ENCODE assay signal across 1 cellular context in the genomic region with DNA sequence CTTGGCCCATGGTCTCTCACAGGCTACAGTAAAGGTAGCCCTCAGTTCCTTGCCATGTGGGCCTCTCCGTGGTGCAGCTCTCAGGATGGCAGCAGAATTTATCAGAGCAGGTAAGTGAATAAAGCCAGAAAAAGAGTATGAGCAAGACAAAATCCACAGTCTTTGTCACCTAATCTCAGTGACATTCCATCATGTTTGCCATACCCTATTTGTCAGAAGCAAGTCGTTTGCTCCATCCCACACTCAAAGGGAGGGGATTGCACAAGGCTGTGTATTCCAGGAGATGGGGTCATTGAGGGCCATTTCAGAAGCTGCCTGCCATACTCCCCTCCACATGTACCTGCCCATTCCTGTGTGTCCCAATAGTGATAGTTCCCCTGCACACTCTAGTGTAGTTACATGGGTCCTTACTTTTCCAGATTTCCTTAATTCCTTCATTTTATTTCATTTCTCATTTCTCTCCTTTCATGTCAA.
TF ChIP-seq lines count a peak whose summit lies in the region.

No MANE protein-coding gene starts in this region.

TF ChIP-seq in HepG2, 621 proteins besides CTCF, POLR2A, EP300 and RAD21 (continued from another document and continues in another):
- TF ChIP-seq, protein P1, sequence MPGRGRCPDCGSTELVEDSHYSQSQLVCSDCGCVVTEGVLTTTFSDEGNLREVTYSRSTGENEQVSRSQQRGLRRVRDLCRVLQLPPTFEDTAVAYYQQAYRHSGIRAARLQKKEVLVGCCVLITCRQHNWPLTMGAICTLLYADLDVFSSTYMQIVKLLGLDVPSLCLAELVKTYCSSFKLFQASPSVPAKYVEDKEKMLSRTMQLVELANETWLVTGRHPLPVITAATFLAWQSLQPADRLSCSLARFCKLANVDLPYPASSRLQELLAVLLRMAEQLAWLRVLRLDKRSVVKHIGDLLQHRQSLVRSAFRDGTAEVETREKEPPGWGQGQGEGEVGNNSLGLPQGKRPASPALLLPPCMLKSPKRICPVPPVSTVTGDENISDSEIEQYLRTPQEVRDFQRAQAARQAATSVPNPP (CRISPR knock-in tag; IDR thresholded peaks at IDR 0.05), result no peak
- TF ChIP-seq, protein P2, sequence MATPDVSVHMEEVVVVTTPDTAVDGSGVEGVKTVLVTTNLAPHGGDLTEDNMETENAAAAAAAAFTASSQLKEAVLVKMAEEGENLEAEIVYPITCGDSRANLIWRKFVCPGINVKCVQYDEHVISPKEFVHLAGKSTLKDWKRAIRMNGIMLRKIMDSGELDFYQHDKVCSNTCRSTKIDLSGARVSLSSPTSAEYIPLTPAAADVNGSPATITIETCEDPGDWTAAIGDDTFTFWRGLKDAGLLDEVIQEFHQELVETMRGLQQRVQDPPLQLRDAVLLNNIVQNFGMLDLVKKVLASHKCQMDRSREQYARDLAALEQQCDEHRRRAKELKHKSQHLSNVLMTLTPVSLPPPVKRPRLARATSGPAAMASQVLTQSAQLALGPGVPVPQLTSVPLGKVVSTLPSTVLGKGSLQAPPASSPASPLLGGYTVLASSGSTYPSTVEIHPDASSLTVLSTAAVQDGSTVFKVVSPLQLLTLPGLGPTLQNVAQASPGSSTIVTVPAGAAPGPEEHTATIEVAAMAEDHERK (CRISPR knock-in tag; IDR thresholded peaks at IDR 0.05; ENCODE audit: low read depth), result no peak
- peak; percentile 91 for TF ChIP-seq ZNF780A (CRISPR knock-in tag; IDR thresholded peaks at IDR 0.05)
- TF ChIP-seq, protein P3, sequence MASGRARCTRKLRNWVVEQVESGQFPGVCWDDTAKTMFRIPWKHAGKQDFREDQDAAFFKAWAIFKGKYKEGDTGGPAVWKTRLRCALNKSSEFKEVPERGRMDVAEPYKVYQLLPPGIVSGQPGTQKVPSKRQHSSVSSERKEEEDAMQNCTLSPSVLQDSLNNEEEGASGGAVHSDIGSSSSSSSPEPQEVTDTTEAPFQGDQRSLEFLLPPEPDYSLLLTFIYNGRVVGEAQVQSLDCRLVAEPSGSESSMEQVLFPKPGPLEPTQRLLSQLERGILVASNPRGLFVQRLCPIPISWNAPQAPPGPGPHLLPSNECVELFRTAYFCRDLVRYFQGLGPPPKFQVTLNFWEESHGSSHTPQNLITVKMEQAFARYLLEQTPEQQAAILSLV (CRISPR knock-in tag; IDR thresholded peaks at IDR 0.05; ENCODE audit: borderline replicate concordance), result no peak
- 0 out of 2 replicates have a peak, but pooled peaks have one; percentile 25 for TF ChIP-seq ZNF615 (CRISPR knock-in tag; IDR thresholded peaks at IDR 0.05; ENCODE audit: borderline replicate concordance)
- TF ChIP-seq ZNF549 (CRISPR knock-in tag; IDR thresholded peaks at IDR 0.05), result no peak
- TF ChIP-seq, protein P4, sequence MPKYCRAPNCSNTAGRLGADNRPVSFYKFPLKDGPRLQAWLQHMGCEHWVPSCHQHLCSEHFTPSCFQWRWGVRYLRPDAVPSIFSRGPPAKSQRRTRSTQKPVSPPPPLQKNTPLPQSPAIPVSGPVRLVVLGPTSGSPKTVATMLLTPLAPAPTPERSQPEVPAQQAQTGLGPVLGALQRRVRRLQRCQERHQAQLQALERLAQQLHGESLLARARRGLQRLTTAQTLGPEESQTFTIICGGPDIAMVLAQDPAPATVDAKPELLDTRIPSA (CRISPR knock-in tag; IDR thresholded peaks at IDR 0.05; ENCODE audit: borderline replicate concordance), result no peak
- no peak for TF ChIP-seq NAIF1 (CRISPR knock-in tag; IDR thresholded peaks at IDR 0.05; ENCODE audit: borderline replicate concordance)
- no peak for TF ChIP-seq MATR3 (CRISPR knock-in tag; IDR thresholded peaks at IDR 0.05)
- TF ChIP-seq, protein P5, sequence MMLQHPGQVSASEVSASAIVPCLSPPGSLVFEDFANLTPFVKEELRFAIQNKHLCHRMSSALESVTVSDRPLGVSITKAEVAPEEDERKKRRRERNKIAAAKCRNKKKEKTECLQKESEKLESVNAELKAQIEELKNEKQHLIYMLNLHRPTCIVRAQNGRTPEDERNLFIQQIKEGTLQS (CRISPR knock-in tag; IDR thresholded peaks at IDR 0.05), result 0 out of 2 replicates have a peak, but pooled peaks have one; percentile 55
- TF ChIP-seq GATAD2A (CRISPR knock-in tag; IDR thresholded peaks at IDR 0.05), result peak; percentile 97
- peak; percentile 66; the same call in 1 of the 2 replicates for TF ChIP-seq SOX13 (IDR thresholded peaks at IDR 0.05)
- peak in 1 of 2 experiments; percentile 97; a peak in 2 of 4 replicates for TF ChIP-seq SOX13 (CRISPR knock-in tag; conservative IDR thresholded peaks at IDR 0.05 in 1 of 2, IDR thresholded peaks at IDR 0.05 in 1 of 2)
- peak; percentile 100 for TF ChIP-seq CEBPB (IDR thresholded peaks at IDR 0.05; ENCODE audit: borderline replicate concordance, low read depth, low read length)
- TF ChIP-seq, protein P6, sequence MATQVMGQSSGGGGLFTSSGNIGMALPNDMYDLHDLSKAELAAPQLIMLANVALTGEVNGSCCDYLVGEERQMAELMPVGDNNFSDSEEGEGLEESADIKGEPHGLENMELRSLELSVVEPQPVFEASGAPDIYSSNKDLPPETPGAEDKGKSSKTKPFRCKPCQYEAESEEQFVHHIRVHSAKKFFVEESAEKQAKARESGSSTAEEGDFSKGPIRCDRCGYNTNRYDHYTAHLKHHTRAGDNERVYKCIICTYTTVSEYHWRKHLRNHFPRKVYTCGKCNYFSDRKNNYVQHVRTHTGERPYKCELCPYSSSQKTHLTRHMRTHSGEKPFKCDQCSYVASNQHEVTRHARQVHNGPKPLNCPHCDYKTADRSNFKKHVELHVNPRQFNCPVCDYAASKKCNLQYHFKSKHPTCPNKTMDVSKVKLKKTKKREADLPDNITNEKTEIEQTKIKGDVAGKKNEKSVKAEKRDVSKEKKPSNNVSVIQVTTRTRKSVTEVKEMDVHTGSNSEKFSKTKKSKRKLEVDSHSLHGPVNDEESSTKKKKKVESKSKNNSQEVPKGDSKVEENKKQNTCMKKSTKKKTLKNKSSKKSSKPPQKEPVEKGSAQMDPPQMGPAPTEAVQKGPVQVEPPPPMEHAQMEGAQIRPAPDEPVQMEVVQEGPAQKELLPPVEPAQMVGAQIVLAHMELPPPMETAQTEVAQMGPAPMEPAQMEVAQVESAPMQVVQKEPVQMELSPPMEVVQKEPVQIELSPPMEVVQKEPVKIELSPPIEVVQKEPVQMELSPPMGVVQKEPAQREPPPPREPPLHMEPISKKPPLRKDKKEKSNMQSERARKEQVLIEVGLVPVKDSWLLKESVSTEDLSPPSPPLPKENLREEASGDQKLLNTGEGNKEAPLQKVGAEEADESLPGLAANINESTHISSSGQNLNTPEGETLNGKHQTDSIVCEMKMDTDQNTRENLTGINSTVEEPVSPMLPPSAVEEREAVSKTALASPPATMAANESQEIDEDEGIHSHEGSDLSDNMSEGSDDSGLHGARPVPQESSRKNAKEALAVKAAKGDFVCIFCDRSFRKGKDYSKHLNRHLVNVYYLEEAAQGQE (IDR thresholded peaks at IDR 0.05; ENCODE audit: borderline replicate concordance in 1 of 2, low read depth in 1 of 2, low read length in 2 of 2), result no peak
- TF ChIP-seq TBL1XR1 (IDR thresholded peaks at IDR 0.05; ENCODE audit: borderline replicate concordance, low read length, partially characterized antibody), result peak; percentile 60
- TF ChIP-seq ZNF263 (CRISPR knock-in tag; IDR thresholded peaks at IDR 0.05), result no peak
- TF ChIP-seq, protein P7, sequence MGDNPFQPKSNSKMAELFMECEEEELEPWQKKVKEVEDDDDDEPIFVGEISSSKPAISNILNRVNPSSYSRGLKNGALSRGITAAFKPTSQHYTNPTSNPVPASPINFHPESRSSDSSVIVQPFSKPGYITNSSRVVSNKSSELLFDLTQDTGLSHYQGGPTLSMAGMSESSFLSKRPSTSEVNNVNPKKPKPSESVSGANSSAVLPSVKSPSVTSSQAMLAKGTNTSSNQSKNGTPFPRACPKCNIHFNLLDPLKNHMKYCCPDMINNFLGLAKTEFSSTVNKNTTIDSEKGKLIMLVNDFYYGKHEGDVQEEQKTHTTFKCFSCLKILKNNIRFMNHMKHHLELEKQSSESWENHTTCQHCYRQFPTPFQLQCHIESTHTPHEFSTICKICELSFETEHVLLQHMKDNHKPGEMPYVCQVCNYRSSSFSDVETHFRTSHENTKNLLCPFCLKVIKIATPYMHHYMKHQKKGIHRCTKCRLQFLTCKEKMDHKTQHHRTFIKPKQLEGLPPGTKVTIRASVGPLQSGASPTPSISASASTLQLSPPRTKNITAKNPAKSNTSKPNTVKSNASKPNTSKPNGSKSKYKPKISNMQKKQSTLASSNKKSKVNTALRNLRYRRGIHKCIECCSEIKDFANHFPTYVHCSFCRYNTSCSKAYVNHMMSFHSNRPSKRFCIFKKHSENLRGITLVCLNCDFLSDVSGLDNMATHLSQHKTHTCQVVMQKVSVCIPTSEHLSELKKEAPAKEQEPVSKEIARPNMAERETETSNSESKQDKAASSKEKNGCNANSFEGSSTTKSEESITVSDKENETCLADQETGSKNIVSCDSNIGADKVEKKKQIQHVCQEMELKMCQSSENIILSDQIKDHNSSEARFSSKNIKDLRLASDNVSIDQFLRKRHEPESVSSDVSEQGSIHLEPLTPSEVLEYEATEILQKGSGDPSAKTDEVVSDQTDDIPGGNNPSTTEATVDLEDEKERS (CRISPR knock-in tag; IDR thresholded peaks at IDR 0.05), result peak; percentile 62; the same call in 1 of the 2 replicates
- TF ChIP-seq ZNF614 (CRISPR knock-in tag; IDR thresholded peaks at IDR 0.05; ENCODE audit: borderline replicate concordance), result peak; percentile 88; the same call in 1 of the 2 replicates
- TF ChIP-seq TARDBP (CRISPR knock-in tag; IDR thresholded peaks at IDR 0.05), result peak; percentile 72; the same call in 1 of the 2 replicates
- no peak for TF ChIP-seq ZSCAN12 (CRISPR knock-in tag; IDR thresholded peaks at IDR 0.05)
- no peak for TF ChIP-seq ZNF839 (CRISPR knock-in tag; IDR thresholded peaks at IDR 0.05; ENCODE audit: borderline replicate concordance)
- TF ChIP-seq, protein P8, sequence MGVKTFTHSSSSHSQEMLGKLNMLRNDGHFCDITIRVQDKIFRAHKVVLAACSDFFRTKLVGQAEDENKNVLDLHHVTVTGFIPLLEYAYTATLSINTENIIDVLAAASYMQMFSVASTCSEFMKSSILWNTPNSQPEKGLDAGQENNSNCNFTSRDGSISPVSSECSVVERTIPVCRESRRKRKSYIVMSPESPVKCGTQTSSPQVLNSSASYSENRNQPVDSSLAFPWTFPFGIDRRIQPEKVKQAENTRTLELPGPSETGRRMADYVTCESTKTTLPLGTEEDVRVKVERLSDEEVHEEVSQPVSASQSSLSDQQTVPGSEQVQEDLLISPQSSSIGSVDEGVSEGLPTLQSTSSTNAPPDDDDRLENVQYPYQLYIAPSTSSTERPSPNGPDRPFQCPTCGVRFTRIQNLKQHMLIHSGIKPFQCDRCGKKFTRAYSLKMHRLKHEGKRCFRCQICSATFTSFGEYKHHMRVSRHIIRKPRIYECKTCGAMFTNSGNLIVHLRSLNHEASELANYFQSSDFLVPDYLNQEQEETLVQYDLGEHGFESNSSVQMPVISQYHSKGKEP (CRISPR knock-in tag; IDR thresholded peaks at IDR 0.05), result no peak
- TF ChIP-seq ZNF713 (CRISPR knock-in tag; IDR thresholded peaks at IDR 0.05), result no peak
- TF ChIP-seq ZBTB21 (CRISPR knock-in tag; IDR thresholded peaks at IDR 0.05), result no peak
- TF ChIP-seq SMARCE1 (IDR thresholded peaks at IDR 0.05; ENCODE audit: borderline replicate concordance), result no peak
- TF ChIP-seq ZFAT (CRISPR knock-in tag; conservative IDR thresholded peaks at IDR 0.05), result no peak
- no peak for TF ChIP-seq ZSCAN25 (CRISPR knock-in tag; IDR thresholded peaks at IDR 0.05)
- peak; percentile 78; the same call in 1 of the 2 replicates for TF ChIP-seq ZFP1 (CRISPR knock-in tag; IDR thresholded peaks at IDR 0.05)
- TF ChIP-seq MEF2D (CRISPR knock-in tag; IDR thresholded peaks at IDR 0.05), result 0 out of 2 replicates have a peak, but pooled peaks have one; percentile 54
- TF ChIP-seq, protein P9, sequence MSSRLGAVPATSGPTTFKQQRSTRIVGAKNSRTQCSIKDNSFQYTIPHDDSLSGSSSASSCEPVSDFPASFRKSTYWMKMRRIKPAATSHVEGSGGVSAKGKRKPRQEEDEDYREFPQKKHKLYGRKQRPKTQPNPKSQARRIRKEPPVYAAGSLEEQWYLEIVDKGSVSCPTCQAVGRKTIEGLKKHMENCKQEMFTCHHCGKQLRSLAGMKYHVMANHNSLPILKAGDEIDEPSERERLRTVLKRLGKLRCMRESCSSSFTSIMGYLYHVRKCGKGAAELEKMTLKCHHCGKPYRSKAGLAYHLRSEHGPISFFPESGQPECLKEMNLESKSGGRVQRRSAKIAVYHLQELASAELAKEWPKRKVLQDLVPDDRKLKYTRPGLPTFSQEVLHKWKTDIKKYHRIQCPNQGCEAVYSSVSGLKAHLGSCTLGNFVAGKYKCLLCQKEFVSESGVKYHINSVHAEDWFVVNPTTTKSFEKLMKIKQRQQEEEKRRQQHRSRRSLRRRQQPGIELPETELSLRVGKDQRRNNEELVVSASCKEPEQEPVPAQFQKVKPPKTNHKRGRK (CRISPR knock-in tag; IDR thresholded peaks at IDR 0.05), result no peak
- TF ChIP-seq, protein P10, sequence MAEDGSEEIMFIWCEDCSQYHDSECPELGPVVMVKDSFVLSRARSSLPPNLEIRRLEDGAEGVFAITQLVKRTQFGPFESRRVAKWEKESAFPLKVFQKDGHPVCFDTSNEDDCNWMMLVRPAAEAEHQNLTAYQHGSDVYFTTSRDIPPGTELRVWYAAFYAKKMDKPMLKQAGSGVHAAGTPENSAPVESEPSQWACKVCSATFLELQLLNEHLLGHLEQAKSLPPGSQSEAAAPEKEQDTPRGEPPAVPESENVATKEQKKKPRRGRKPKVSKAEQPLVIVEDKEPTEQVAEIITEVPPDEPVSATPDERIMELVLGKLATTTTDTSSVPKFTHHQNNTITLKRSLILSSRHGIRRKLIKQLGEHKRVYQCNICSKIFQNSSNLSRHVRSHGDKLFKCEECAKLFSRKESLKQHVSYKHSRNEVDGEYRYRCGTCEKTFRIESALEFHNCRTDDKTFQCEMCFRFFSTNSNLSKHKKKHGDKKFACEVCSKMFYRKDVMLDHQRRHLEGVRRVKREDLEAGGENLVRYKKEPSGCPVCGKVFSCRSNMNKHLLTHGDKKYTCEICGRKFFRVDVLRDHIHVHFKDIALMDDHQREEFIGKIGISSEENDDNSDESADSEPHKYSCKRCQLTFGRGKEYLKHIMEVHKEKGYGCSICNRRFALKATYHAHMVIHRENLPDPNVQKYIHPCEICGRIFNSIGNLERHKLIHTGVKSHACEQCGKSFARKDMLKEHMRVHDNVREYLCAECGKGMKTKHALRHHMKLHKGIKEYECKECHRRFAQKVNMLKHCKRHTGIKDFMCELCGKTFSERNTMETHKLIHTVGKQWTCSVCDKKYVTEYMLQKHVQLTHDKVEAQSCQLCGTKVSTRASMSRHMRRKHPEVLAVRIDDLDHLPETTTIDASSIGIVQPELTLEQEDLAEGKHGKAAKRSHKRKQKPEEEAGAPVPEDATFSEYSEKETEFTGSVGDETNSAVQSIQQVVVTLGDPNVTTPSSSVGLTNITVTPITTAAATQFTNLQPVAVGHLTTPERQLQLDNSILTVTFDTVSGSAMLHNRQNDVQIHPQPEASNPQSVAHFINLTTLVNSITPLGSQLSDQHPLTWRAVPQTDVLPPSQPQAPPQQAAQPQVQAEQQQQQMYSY (CRISPR knock-in tag; IDR thresholded peaks at IDR 0.05), result no peak
- peak; percentile 30; the same call in 1 of the 2 replicates for TF ChIP-seq HNF4G (IDR thresholded peaks at IDR 0.05; ENCODE audit: borderline replicate concordance, low read depth, low read length)
- TF ChIP-seq HNF4G (CRISPR knock-in tag; IDR thresholded peaks at IDR 0.05; ENCODE audit: borderline replicate concordance, low read depth), result 0 out of 2 replicates have a peak, but pooled peaks have one; percentile 41
- TF ChIP-seq ZIK1 (CRISPR knock-in tag; IDR thresholded peaks at IDR 0.05; ENCODE audit: borderline replicate concordance, low read depth), result no peak
- TF ChIP-seq CC2D1A (CRISPR knock-in tag; IDR thresholded peaks at IDR 0.05), result no peak
- no peak for TF ChIP-seq REXO4 (CRISPR knock-in tag; IDR thresholded peaks at IDR 0.05; ENCODE audit: borderline replicate concordance)
- no peak; the same call in 1 of the 2 replicates for TF ChIP-seq FOXK2 (IDR thresholded peaks at IDR 0.05)
- no peak for TF ChIP-seq MTA3 (CRISPR knock-in tag; IDR thresholded peaks at IDR 0.05)
- peak; percentile 92 for TF ChIP-seq RARA (CRISPR knock-in tag; IDR thresholded peaks at IDR 0.05)
